In genomic region chr19:42254083-42254849, GRCh38 we compare ENCODE assay signal across 8 cellular contexts. TPM values are rescaled to one million over a fixed set of nuclear protein-coding genes. Genes with fewer than 3 reads are reported as not detected.
DNase-seq lines count a peak whose midpoint lies in the region; ATAC-seq lines count a peak whose summit lies in the region.

No MANE protein-coding gene starts in this region.

- DNase-seq in NCI-H2171 (lab: John Stamatoyannopoulos, UW) (peak; percentile 76), lung microvascular endothelial cell (ENCODE audit: low read depth in 2 of 2) (peak; percentile 62 to 68), NCI-H1048 (lab: John Stamatoyannopoulos, UW) (no peak)
- peak; percentile 75 to 77 for DNase-seq in activated CD4-positive, alpha-beta T cell treated with anti-CD3 and anti-CD28 coated beads, Interleukin-2, amount 50 U/mL, for 48 hours
- DNase-seq in stimulated activated CD8-positive, alpha-beta memory T cell treated with anti-CD3 and anti-CD28 coated beads, Interleukin-12 subunit alpha, Interleukin-12 subunit beta, amount 100 ng/mL, for 1 hour (ENCODE audit: low read depth), result peak; percentile 68

- H3K27me3 ChIP-seq in BLaER1 (no peaks in the 10 kb centered on the region), ectodermal cell (ENCODE audit: control insufficient read depth, insufficient read depth, low read length, poor library complexity, severe bottlenecking) (no peaks in the 10 kb centered on the region)

- peak overlapping the region; percentile 94 for H3K27ac ChIP-seq in BLaER1
- peak overlapping the region; percentile 85 for H3K27ac ChIP-seq in ectodermal cell (ENCODE audit: insufficient read depth, low read depth, low read length, poor library complexity, severe bottlenecking)

- H3K4me1 ChIP-seq in BLaER1 (peaks cover 54% of the 10 kb centered on the region), ectodermal cell (ENCODE audit: control insufficient read depth, insufficient read depth, low read length) (peaks cover 20% of the 10 kb centered on the region)

- ATAC-seq in GM21447 (IDR thresholded peaks at IDR 0.05; ENCODE audit: unreplicated experiment), result peak; percentile 30

- no peaks in the 10 kb centered on the region for H3K9me3 ChIP-seq in BLaER1
- no peaks in the 10 kb centered on the region for H3K9me3 ChIP-seq in ectodermal cell (ENCODE audit: control insufficient read depth, low read length)

- peaks cover 34% of the 10 kb centered on the region for H4K20me1 ChIP-seq in BLaER1

- peak overlapping the region; percentile 94 for H3K9ac ChIP-seq in BLaER1

- H3K4me2 ChIP-seq in BLaER1, result peak overlapping the region; percentile 79

- H3K36me3 ChIP-seq in BLaER1 (peaks cover 15% of the 10 kb centered on the region), ectodermal cell (ENCODE audit: control insufficient read depth, insufficient read depth, low read length) (no peaks in the 10 kb centered on the region)

- WGBS in ectodermal cell, 2 experiments, result 0% methylated on average over 69 to 70 of the region's 70 CpGs

- peak overlapping the region; percentile 92 for H3K4me3 ChIP-seq in BLaER1
- peak overlapping the region; percentile 100 for H3K4me3 ChIP-seq in ectodermal cell (ENCODE audit: insufficient read depth, low read depth, low read length)

RNA-seq across cellular contexts. Expression of gene ERF, which starts 0.7 kb away (rescaled TPM):
- polyA plus RNA-seq in ectodermal cell (2013, experiment 1 of 4), result 109 TPM
- polyA plus RNA-seq in ectodermal cell (2013, experiment 2 of 4), result 110 TPM
- 77.2 TPM for polyA plus RNA-seq in ectodermal cell (2013, experiment 3 of 4)
- polyA plus RNA-seq in ectodermal cell (2013, experiment 4 of 4), result 87.1 TPM
- 17.9 and 19.2 TPM in 2 replicates for total RNA-seq in lung microvascular endothelial cell

RNA-seq across cellular contexts. Expression of gene GSK3A, which starts 11.9 kb away (rescaled TPM):
- polyA plus RNA-seq in ectodermal cell (2013, experiment 1 of 4), result 76.0 TPM
- 68.8 TPM for polyA plus RNA-seq in ectodermal cell (2013, experiment 2 of 4)
- 52.0 TPM for polyA plus RNA-seq in ectodermal cell (2013, experiment 3 of 4)
- polyA plus RNA-seq in ectodermal cell (2013, experiment 4 of 4), result 65.0 TPM
- total RNA-seq in lung microvascular endothelial cell, result 8.3 and 11.3 TPM in 2 replicates

RNA-seq across cellular contexts. Expression of gene CIC, which starts 14.8 kb away (rescaled TPM):
- 73.7 TPM for polyA plus RNA-seq in ectodermal cell (2013, experiment 1 of 4)
- polyA plus RNA-seq in ectodermal cell (2013, experiment 2 of 4), result 80.8 TPM
- polyA plus RNA-seq in ectodermal cell (2013, experiment 3 of 4), result 61.1 TPM
- polyA plus RNA-seq in ectodermal cell (2013, experiment 4 of 4), result 66.8 TPM
- total RNA-seq in lung microvascular endothelial cell, result 9.3 and 10.0 TPM in 2 replicates

RNA-seq across cellular contexts. Expression of gene ZNF526, which starts 34.2 kb away (rescaled TPM):
- polyA plus RNA-seq in ectodermal cell (2013, experiment 1 of 4), result 12.2 TPM
- polyA plus RNA-seq in ectodermal cell (2013, experiment 2 of 4), result 14.6 TPM
- 11.6 TPM for polyA plus RNA-seq in ectodermal cell (2013, experiment 3 of 4)
- polyA plus RNA-seq in ectodermal cell (2013, experiment 4 of 4), result 12.6 TPM
- 4.6 and 6.5 TPM in 2 replicates for total RNA-seq in lung microvascular endothelial cell

RNA-seq across cellular contexts. Expression of gene DEDD2, which starts 36.8 kb away (rescaled TPM):
- polyA plus RNA-seq in ectodermal cell (2013, experiment 1 of 4), result 36.7 TPM
- 29.3 TPM for polyA plus RNA-seq in ectodermal cell (2013, experiment 2 of 4)
- 27.1 TPM for polyA plus RNA-seq in ectodermal cell (2013, experiment 3 of 4)
- 30.2 TPM for polyA plus RNA-seq in ectodermal cell (2013, experiment 4 of 4)
- total RNA-seq in lung microvascular endothelial cell, result 15.0 and 18.3 TPM in 2 replicates
